ENCODE assay signal across 17 cellular contexts in genomic region chr4:132218406-132218805, GRCh38.
"Had no signal": no experiment of that assay in that cellular context is flagged by ENCODE, and none has a peak within 500 bp of the region (broad histone marks: within the 10 kb centered on the region; RNA-seq: fewer than 3 reads in every experiment).

No MANE protein-coding gene starts in this region.

- H3K9me3 Mint-ChIP-seq: activated T-helper 2 cell treated with anti-CD3 and anti-CD28 coated beads, Interferon-gamma antibody, Interleukin-2, Interleukin-4, amounts not matched to agents 10 μg/mL and 5 μg/mL and 100 μg/mL, durations not matched to agents 14 hours and 24 hours and 36 hours; nephron had no signal

- H3K9me3 ChIP-seq: sigmoid colon, transverse colon had no signal

- H3K4me3 ChIP-seq: left ventricle myocardium inferior, sigmoid colon, transverse colon had no signal

- H3K4me1 ChIP-seq: left ventricle myocardium inferior, sigmoid colon, transverse colon had no signal

- H3K27me3 Mint-ChIP-seq: activated naive CD4-positive, alpha-beta T cell treated with anti-CD3 and anti-CD28 coated beads, Interleukin-2, amount 10 ng/mL, durations not matched to agents 7 days and 5 days; stimulated activated naive B cell treated with anti-CD40 and anti-IgM and Interleukin-4, amounts not matched to agents 10 μg/mL and 1 μg/mL and 100 μg/mL, for 72 hours had no signal

- H3K36me3 ChIP-seq: left ventricle myocardium inferior, sigmoid colon, transverse colon, WERI-Rb-1 had no signal

- H3K36me3 Mint-ChIP-seq: activated naive CD4-positive, alpha-beta T cell treated with anti-CD3 and anti-CD28 coated beads, Interleukin-2, amount 10 ng/mL, durations not matched to agents 7 days and 5 days; immature natural killer cell; stimulated activated naive B cell treated with anti-CD40 and anti-IgM and Interleukin-4, amounts not matched to agents 10 μg/mL and 1 μg/mL and 100 μg/mL, for 72 hours had no signal

- H3K4me1 Mint-ChIP-seq: activated naive CD4-positive, alpha-beta T cell treated with anti-CD3 and anti-CD28 coated beads, Interleukin-2, amount 10 ng/mL, durations not matched to agents 7 days and 5 days; endodermal cell; immature natural killer cell; nephron; stimulated activated naive B cell treated with anti-CD40 and anti-IgM and Interleukin-4, amounts not matched to agents 10 μg/mL and 1 μg/mL and 100 μg/mL, for 72 hours had no signal

- H3K4me3 Mint-ChIP-seq: activated naive CD4-positive, alpha-beta T cell treated with anti-CD3 and anti-CD28 coated beads, Interleukin-2, amount 10 ng/mL, durations not matched to agents 7 days and 5 days; endodermal cell; immature natural killer cell; nephron; stimulated activated naive B cell treated with anti-CD40 and anti-IgM and Interleukin-4, amounts not matched to agents 10 μg/mL and 1 μg/mL and 100 μg/mL, for 72 hours had no signal

- H3K27ac ChIP-seq: left ventricle myocardium inferior, sigmoid colon, transverse colon, WERI-Rb-1 had no signal

- DNase-seq: activated CD4-positive, alpha-beta T cell treated with anti-CD3 and anti-CD28 coated beads for 48 hours; activated CD8-positive, alpha-beta memory T cell treated with anti-CD3 and anti-CD28 coated beads for 24 hours; activated naive CD4-positive, alpha-beta T cell treated with anti-CD3 and anti-CD28 coated beads, Interleukin-2, amount 10 ng/mL, durations not matched to agents 7 days and 5 days; amniotic stem cell; endodermal cell; immature natural killer cell; left ventricle myocardium inferior; mesenchymal stem cell; sigmoid colon; stimulated activated CD4-positive, alpha-beta T cell treated with anti-CD3 and anti-CD28 coated beads, Interleukin-2, amount 100 ng/mL, for 24 hours; stimulated activated naive B cell treated with anti-CD40 and anti-IgM and Interleukin-4, amounts not matched to agents 10 μg/mL and 1 μg/mL and 100 μg/mL, for 72 hours; substantia nigra; T-helper 9 cell; transverse colon; WERI-Rb-1 had no signal

- H3K27ac Mint-ChIP-seq: activated naive CD4-positive, alpha-beta T cell treated with anti-CD3 and anti-CD28 coated beads, Interleukin-2, amount 10 ng/mL, durations not matched to agents 7 days and 5 days; activated T-helper 2 cell treated with anti-CD3 and anti-CD28 coated beads, Interferon-gamma antibody, Interleukin-2, Interleukin-4, amounts not matched to agents 10 μg/mL and 5 μg/mL and 100 μg/mL, durations not matched to agents 14 hours and 24 hours and 36 hours; endodermal cell; immature natural killer cell; nephron; stimulated activated naive B cell treated with anti-CD40 and anti-IgM and Interleukin-4, amounts not matched to agents 10 μg/mL and 1 μg/mL and 100 μg/mL, for 72 hours had no signal

- H3K27me3 ChIP-seq: sigmoid colon, transverse colon had no signal
